In the genomic region with DNA sequence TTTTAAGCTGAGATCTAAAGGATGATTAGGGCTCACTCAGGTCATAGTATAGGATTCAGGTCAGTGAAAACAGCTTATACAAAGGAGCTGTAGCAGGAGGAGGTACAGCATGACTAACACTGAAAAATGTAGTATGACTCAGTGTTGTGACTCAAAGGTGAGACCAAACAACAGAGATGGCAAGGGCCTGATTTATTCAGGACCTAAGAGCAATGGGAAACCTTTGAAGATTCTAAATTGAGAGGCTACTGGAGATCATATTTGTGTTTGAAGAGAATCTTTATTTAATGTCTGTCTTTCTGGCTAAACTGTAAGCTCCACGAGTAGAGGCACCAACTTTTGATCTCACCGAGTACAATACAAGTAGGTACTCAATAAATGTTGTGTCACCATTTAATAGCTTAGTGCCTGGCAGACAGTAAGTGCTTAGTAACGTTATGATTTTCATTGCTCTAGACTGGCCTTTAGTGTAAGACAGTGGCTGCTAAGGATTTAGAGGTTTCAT, we compare ENCODE assay signal across 1 cellular context.
TF ChIP-seq lines count a peak whose summit lies in the region.

No MANE protein-coding gene starts in this region.

TF ChIP-seq in SK-N-SH, 30 proteins besides CTCF, POLR2A, EP300 and RAD21 (continued from another document):
- TF ChIP-seq, protein P1, sequence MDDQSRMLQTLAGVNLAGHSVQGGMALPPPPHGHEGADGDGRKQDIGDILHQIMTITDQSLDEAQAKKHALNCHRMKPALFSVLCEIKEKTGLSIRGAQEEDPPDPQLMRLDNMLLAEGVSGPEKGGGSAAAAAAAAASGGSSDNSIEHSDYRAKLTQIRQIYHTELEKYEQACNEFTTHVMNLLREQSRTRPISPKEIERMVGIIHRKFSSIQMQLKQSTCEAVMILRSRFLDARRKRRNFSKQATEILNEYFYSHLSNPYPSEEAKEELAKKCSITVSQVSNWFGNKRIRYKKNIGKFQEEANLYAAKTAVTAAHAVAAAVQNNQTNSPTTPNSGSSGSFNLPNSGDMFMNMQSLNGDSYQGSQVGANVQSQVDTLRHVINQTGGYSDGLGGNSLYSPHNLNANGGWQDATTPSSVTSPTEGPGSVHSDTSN (IDR thresholded peaks at IDR 0.05) = peak; percentile 68
- TF ChIP-seq EZH2phosphoT487 (IDR thresholded peaks at IDR 0.05; ENCODE audit: borderline replicate concordance, low read depth) (no peak), RXRA (IDR thresholded peaks at IDR 0.05; ENCODE audit: borderline replicate concordance, low read depth) (0 out of 2 replicates have a peak, but pooled peaks have one; percentile 26), GATA2 (CRISPR knock-in tag; IDR thresholded peaks at IDR 0.05) (no peak), RCOR1 (IDR thresholded peaks at IDR 0.05; ENCODE audit: low read length) (no peak), YY1 (IDR thresholded peaks at IDR 0.05; ENCODE audit: low read depth) (no peak)
